ENCODE assay signal across 8 cellular contexts in genomic region chr11:64245797-64246623, GRCh38. TPM values are rescaled to one million over a fixed set of nuclear protein-coding genes. Genes with fewer than 3 reads are reported as not detected.
DNase-seq lines count a peak whose midpoint lies in the region; ATAC-seq and TF ChIP-seq lines count a peak whose summit lies in the region.

No MANE protein-coding gene starts in this region.

- DNase-seq in CD1c-positive myeloid dendritic cell (ENCODE audit: extremely low spot score) (peak; percentile 73), HuH-7.5 (ENCODE audit: low spot score) (peak; percentile 54), astrocyte of the spinal cord (ENCODE audit: low read depth, low spot score) (peak; percentile 82), immature natural killer cell (peak; percentile 55 to 61 (median 57))
- DNase-seq in T-helper 2 cell treated with Interferon-gamma antibody and Interleukin-4, amounts not matched to agents 5 μg/mL and 100 μg/mL, for 36 hours (ENCODE audit: low spot score), result peak; percentile 75
- peak; percentile 67 to 76 (median 72) for DNase-seq in stimulated activated CD4-positive, alpha-beta T cell treated with anti-CD3 and anti-CD28 coated beads, Interleukin-12 subunit alpha, Interleukin-12 subunit beta, amount 100 ng/mL, for 48 hours (ENCODE audit: low read depth in 2 of 3, low spot score in 1 of 3)

- H3K9me3 Mint-ChIP-seq in T-helper 2 cell treated with Interferon-gamma antibody and Interleukin-4, amounts not matched to agents 5 μg/mL and 100 μg/mL, for 36 hours, result no peaks in the 10 kb centered on the region
- H3K9me3 Mint-ChIP-seq in immature natural killer cell, result no peaks in the 10 kb centered on the region

- H3K27ac Mint-ChIP-seq in T-helper 2 cell treated with Interferon-gamma antibody and Interleukin-4, amounts not matched to agents 5 μg/mL and 100 μg/mL, for 36 hours, result peak overlapping the region; percentile 78
- H3K27ac Mint-ChIP-seq in immature natural killer cell, result peak overlapping the region; percentile 53 to 86 (median 76)

- H3K36me3 Mint-ChIP-seq in T-helper 2 cell treated with Interferon-gamma antibody and Interleukin-4, amounts not matched to agents 5 μg/mL and 100 μg/mL, for 36 hours (ENCODE audit: low read depth), result peaks cover 15% of the 10 kb centered on the region
- H3K36me3 Mint-ChIP-seq in immature natural killer cell, result peaks cover 0 to 3% (median 0%) of the 10 kb centered on the region in 3 donors

- in situ Hi-C loops in astrocyte of the spinal cord (cut with HindIII; ENCODE audit: low sequenced_read_pairs), result no loop called here

- no peak for TF ChIP-seq CTCF in astrocyte of the spinal cord (IDR thresholded peaks at IDR 0.05; ENCODE audit: low read depth, low read length)

- H3K27me3 Mint-ChIP-seq in T-helper 2 cell treated with Interferon-gamma antibody and Interleukin-4, amounts not matched to agents 5 μg/mL and 100 μg/mL, for 36 hours (ENCODE audit: low read depth), result no peaks in the 10 kb centered on the region
- peaks cover 9 to 11% (median 10%) of the 10 kb centered on the region in 3 donors for H3K27me3 Mint-ChIP-seq in immature natural killer cell (ENCODE audit: low read depth in 3 of 3)

- H3K4me3 ChIP-seq in astrocyte of the spinal cord (ENCODE audit: low read depth, low read length), result peak overlapping the region; percentile 67

- peak overlapping the region; percentile 91 for H3K4me3 Mint-ChIP-seq in T-helper 2 cell treated with Interferon-gamma antibody and Interleukin-4, amounts not matched to agents 5 μg/mL and 100 μg/mL, for 36 hours
- peak overlapping the region; percentile 75 to 81 (median 79) for H3K4me3 Mint-ChIP-seq in immature natural killer cell

- no peak for ATAC-seq in HG03520 (IDR thresholded peaks at IDR 0.05; ENCODE audit: unreplicated experiment)
- no peak for ATAC-seq in GM18502 (IDR thresholded peaks at IDR 0.05; ENCODE audit: poor library complexity, unreplicated experiment)

- H3K4me1 Mint-ChIP-seq in T-helper 2 cell treated with Interferon-gamma antibody and Interleukin-4, amounts not matched to agents 5 μg/mL and 100 μg/mL, for 36 hours (ENCODE audit: low read depth), result peaks cover 24% of the 10 kb centered on the region
- peaks cover 27 to 42% of the 10 kb centered on the region in 2 donors for H3K4me1 Mint-ChIP-seq in immature natural killer cell

RNA-seq across cellular contexts. Expression of gene PPP1R14B, which starts 0.7 kb away (rescaled TPM):
- 10 to 100 TPM; 16.6 to 34.9 (median 33.3) TPM for polyA plus RNA-seq in immature natural killer cell

RNA-seq across cellular contexts. Expression of gene FKBP2, which starts 5.1 kb away (rescaled TPM):
- 100 to 1,000 TPM; 110 to 142 (median 130) TPM for polyA plus RNA-seq in immature natural killer cell

RNA-seq across cellular contexts. Expression of gene PLCB3, which starts 5.3 kb away (rescaled TPM):
- polyA plus RNA-seq in immature natural killer cell, result under 1 TPM in 2 of 3 donors, not detected in 1; 0.33 to 0.49 TPM

RNA-seq across cellular contexts. Expression of gene VEGFB, which starts 11.6 kb away (rescaled TPM):
- polyA plus RNA-seq in immature natural killer cell, result 10 to 100 TPM in 1 of 3 donors, 1 to 10 TPM in 2; 6.7 to 10.3 (median 9.4) TPM

RNA-seq across cellular contexts. Expression of gene DNAJC4, which starts 15.7 kb away (rescaled TPM):
- polyA plus RNA-seq in immature natural killer cell, result 10 to 100 TPM; 25.2 to 32.6 (median 26.7) TPM
